In the genomic region with DNA sequence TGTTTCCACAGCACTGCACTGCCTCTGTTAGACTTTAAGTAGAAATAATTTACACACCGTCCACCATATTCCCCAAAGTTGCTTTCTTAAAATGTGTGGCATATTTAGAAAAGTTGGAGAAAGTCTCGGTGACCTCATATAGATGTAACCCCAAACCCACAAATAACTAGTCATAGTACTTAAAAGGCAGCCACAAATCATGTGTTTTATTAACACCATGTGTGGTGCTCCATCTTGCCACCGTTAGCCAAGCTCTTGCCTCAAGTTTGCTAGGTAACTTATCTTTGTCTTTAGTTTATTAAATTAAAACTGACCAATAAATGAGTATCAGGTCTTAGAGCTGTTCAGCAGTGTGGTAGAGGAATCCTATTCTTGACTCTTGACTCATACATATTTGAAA, we compare ENCODE assay signal across 23 cellular contexts.
A peak's percentile ranks its signal among the peaks of the same experiment; 100 is the strongest.
DNase-seq lines count a peak whose midpoint lies in the region; ATAC-seq, FAIRE-seq and TF ChIP-seq lines count a peak whose summit lies in the region.
"Had no signal": no experiment of that assay in that cellular context is flagged by ENCODE, and none has a peak within 500 bp of the region (broad histone marks: within the 10 kb centered on the region; RNA-seq: fewer than 3 reads in every experiment).

No MANE protein-coding gene starts in this region.

- H3K9me3 ChIP-seq in SK-N-SH: no peaks in the 10 kb centered on the region
- H3K9me3 ChIP-seq: Peyer's patch, SJCRH30 had no signal

- no peaks in the 10 kb centered on the region for H3K9me2 ChIP-seq in SK-N-SH

- WGBS in SK-N-SH (ENCODE audit: low lambda C conversion rate): 72% methylated on average over 3 of the region's 3 CpGs

- no peaks in the 10 kb centered on the region for H3K27me3 ChIP-seq in SK-N-SH (ENCODE audit: insufficient read depth)
- H3K27me3 ChIP-seq: BLaER1 treated with 17β-estradiol and CSF1 and Interleukin-3, amounts not matched to agents 10 nM and 100 nM; Peyer's patch; SJCRH30 had no signal

- H2AFZ ChIP-seq in SK-N-SH (ENCODE audit: low read depth): no peak overlapping the region

- H3K27me3 Mint-ChIP-seq in chondrocyte (ENCODE audit: low read depth): no peaks in the 10 kb centered on the region
- H3K27me3 Mint-ChIP-seq: CD4-positive, alpha-beta memory T cell had no signal

- no peak overlapping the region for H3K4me3 ChIP-seq in SK-N-SH (ENCODE audit: low read depth in 2 of 2, low read length in 1 of 2)
- no peak overlapping the region for H3K4me3 ChIP-seq in fibroblast of mammary gland (ENCODE audit: control insufficient read depth, low read depth, low read length)
- H3K4me3 ChIP-seq: BLaER1 treated with 17β-estradiol and CSF1 and Interleukin-3, amounts not matched to agents 10 nM and 100 nM; Peyer's patch; SJCRH30 had no signal

- FAIRE-seq in GM19239 (lab: Jason Lieb, UNC): peak; percentile 52
- FAIRE-seq: HepG2 had no signal

- 0 out of 2 replicates have a peak, but pooled peaks cover 5% of the 10 kb centered on the region for H3K79me2 ChIP-seq in SK-N-SH (ENCODE audit: insufficient read depth)

- no peaks in the 10 kb centered on the region for H4K20me1 ChIP-seq in SK-N-SH (ENCODE audit: insufficient read depth)

- H3K9ac ChIP-seq in SK-N-SH: no peak overlapping the region
- H3K9ac ChIP-seq: BLaER1 treated with 17β-estradiol and CSF1 and Interleukin-3, amounts not matched to agents 10 nM and 100 nM had no signal

- H3K36me3 ChIP-seq in SK-N-SH (replicated peaks in 1 of 2; ENCODE audit: control insufficient read depth in 1 of 2, insufficient read depth in 2 of 2, low read length in 1 of 2): no peaks in the 10 kb centered on the region
- H3K36me3 ChIP-seq: Peyer's patch, SJCRH30 had no signal

- TF ChIP-seq RAD21 in SK-N-SH (IDR thresholded peaks at IDR 0.05; ENCODE audit: low read length): no peak

- peaks cover 33% of the 10 kb centered on the region for H3K4me1 Mint-ChIP-seq in chondrocyte (ENCODE audit: low read depth)
- H3K4me1 Mint-ChIP-seq: CD4-positive, alpha-beta memory T cell had no signal

- POLR2A ChIA-PET in SK-N-SH (lab: Yijun Ruan, JAX): no interaction called here

- H3K27ac ChIP-seq in SK-N-SH (ENCODE audit: low read depth in 2 of 2, low read length in 1 of 2): no peak overlapping the region
- H3K27ac ChIP-seq: BLaER1 treated with 17β-estradiol and CSF1 and Interleukin-3, amounts not matched to agents 10 nM and 100 nM; HL-60; Peyer's patch; SJCRH30 had no signal

- ATAC-seq in HG02588 (IDR thresholded peaks at IDR 0.05; ENCODE audit: unreplicated experiment): no peak
- ATAC-seq: HepG2 had no signal

- DNase-seq in GM19239 (ENCODE audit: insufficient read length, low spot score) (no peak), SK-N-SH (no peak), fibroblast of mammary gland (ENCODE audit: low read depth) (peak; percentile 83), chondrocyte (ENCODE audit: low spot score) (no peak), COLO668 (lab: John Stamatoyannopoulos, UW; ENCODE audit: unreplicated experiment) (no peak)
- DNase-seq in activated CD4-positive, alpha-beta T cell treated with anti-CD3 and anti-CD28 coated beads for 1 hour: no peak
- DNase-seq: Calu3; CD4-positive, alpha-beta memory T cell; DMS153; H7; KBM-7; NCI-H1105 treated with DMSO at 0.1 percent for 48 hours; NCI-H2029 treated with DMSO at 0.1 percent for 48 hours; NCI-H2171; NCI-H345; NCI-H524; NCI-H82; Peyer's patch; SJCRH30 had no signal

- H3K9me3 Mint-ChIP-seq in chondrocyte (ENCODE audit: low read depth): peaks cover 4% of the 10 kb centered on the region

- CTCF ChIA-PET in SK-N-SH (lab: Yijun Ruan, JAX): no interaction called here

- no peaks in the 10 kb centered on the region for H3F3A ChIP-seq in SK-N-SH (replicated peaks; ENCODE audit: insufficient read depth)

- no peak overlapping the region for H3K4me3 Mint-ChIP-seq in chondrocyte (ENCODE audit: unreplicated experiment)
- H3K4me3 Mint-ChIP-seq: CD4-positive, alpha-beta memory T cell had no signal

- H3K36me3 Mint-ChIP-seq in chondrocyte (ENCODE audit: low read depth): peaks cover 1% of the 10 kb centered on the region
- H3K36me3 Mint-ChIP-seq: CD4-positive, alpha-beta memory T cell had no signal

- no peak overlapping the region for H3K27ac Mint-ChIP-seq in chondrocyte (ENCODE audit: unreplicated experiment)
- H3K27ac Mint-ChIP-seq: CD4-positive, alpha-beta memory T cell had no signal

- TF ChIP-seq CTCF in SK-N-SH (IDR thresholded peaks at IDR 0.05) (no peak), fibroblast of mammary gland (conservative IDR thresholded peaks at IDR 0.05; ENCODE audit: control insufficient read depth, insufficient read depth, low read depth, low read length) (no peak), chondrocyte (IDR thresholded peaks at IDR 0.05) (no peak)

- no peak for TF ChIP-seq EP300 in SK-N-SH (IDR thresholded peaks at IDR 0.05; ENCODE audit: borderline replicate concordance in 1 of 2, low read depth in 1 of 2, low read length in 1 of 2)

- H3K4me2 ChIP-seq in SK-N-SH: no peak overlapping the region
- H3K4me2 ChIP-seq: BLaER1 treated with 17β-estradiol and CSF1 and Interleukin-3, amounts not matched to agents 10 nM and 100 nM had no signal

- peaks cover 0 to 7% of the 10 kb centered on the region in 2 experiments; a peak in 2 of 4 replicates for H3K4me1 ChIP-seq in SK-N-SH (ENCODE audit: control insufficient read depth in 1 of 2, insufficient read depth in 2 of 2, low read depth in 1 of 2, low read length in 1 of 2)
- H3K4me1 ChIP-seq: Peyer's patch, SJCRH30 had no signal

TF ChIP-seq in SK-N-SH, 30 proteins besides CTCF, POLR2A, EP300 and RAD21:
- no peak for TF ChIP-seq MXI1 (IDR thresholded peaks at IDR 0.05; ENCODE audit: low read depth, low read length)
- TF ChIP-seq, protein P1, sequence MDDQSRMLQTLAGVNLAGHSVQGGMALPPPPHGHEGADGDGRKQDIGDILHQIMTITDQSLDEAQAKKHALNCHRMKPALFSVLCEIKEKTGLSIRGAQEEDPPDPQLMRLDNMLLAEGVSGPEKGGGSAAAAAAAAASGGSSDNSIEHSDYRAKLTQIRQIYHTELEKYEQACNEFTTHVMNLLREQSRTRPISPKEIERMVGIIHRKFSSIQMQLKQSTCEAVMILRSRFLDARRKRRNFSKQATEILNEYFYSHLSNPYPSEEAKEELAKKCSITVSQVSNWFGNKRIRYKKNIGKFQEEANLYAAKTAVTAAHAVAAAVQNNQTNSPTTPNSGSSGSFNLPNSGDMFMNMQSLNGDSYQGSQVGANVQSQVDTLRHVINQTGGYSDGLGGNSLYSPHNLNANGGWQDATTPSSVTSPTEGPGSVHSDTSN (IDR thresholded peaks at IDR 0.05): 0 out of 2 replicates have a peak, but pooled peaks have one; percentile 7
- peak; percentile 64 for TF ChIP-seq TCF12 (IDR thresholded peaks at IDR 0.05)
TF ChIP-seq in SK-N-SH: peak in this region for 2.
